ENCODE assay signal across 13 cellular contexts in the genomic region with DNA sequence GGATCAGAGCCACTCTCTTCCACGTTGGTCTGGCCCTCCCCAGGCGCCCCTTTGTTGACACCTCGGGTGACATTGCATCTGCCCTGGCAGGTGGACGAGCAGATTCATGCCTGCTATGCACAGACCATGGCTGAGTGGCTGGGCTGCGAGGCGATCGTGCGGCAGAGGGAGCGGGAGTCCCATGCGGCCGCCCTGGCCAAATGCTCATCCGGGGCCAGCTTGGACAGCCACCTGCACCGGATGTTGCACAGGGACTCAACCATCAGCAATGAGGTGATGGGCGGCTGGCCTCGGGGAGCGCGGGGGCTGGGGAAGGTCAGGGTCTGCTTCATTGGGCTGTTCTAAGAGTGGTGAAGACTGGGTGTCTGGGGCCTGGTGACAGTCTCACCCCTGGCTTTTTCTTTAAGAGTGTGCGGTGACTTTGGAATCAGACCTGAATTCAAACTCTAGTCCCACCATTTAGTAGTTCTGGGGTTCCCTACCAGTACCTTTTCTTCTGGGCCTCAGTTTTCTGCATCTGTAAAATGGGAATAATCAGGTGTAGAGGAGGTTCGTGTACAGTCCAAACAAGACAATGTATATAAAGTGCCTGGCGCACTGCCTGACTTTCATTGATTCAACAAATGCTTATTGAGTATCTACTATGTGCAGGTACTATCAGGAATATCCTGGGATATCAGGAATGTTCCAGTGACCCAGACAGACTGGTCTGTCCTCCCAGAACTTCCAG. TPM values are rescaled to one million over a fixed set of nuclear protein-coding genes. Genes with fewer than 3 reads are reported as not detected.
DNase-seq lines count a peak whose midpoint lies in the region; ATAC-seq, FAIRE-seq and TF ChIP-seq lines count a peak whose summit lies in the region.
"Had no signal": no experiment of that assay in that cellular context is flagged by ENCODE, and none has a peak within 500 bp of the region (broad histone marks: within the 10 kb centered on the region; RNA-seq: fewer than 3 reads in every experiment).

No MANE protein-coding gene starts in this region.

- H3K4me2 ChIP-seq in A549: peak overlapping the region; percentile 86
- no peak overlapping the region for H3K4me2 ChIP-seq in H9 (ENCODE audit: insufficient read depth, insufficient read length, low read length)

- no peak overlapping the region for H2BK12ac ChIP-seq in H9 (ENCODE audit: insufficient read length, low read depth, low read length)

- no peaks in the 10 kb centered on the region for H3K27me3 Mint-ChIP-seq in H9 (ENCODE audit: low read depth)

- ATAC-seq in A549 (no peak), Panc1 (no peak), pancreas (no peak)

- no peak overlapping the region for H3T11ph ChIP-seq in H9 (ENCODE audit: low read length)

- CTCF ChIA-PET in A549 (lab: Yijun Ruan, JAX) (interaction anchor here (0.6 to 1.3 kb wide), 5 partner anchors 10 to 368 kb away, joined by 3 to 4 read pairs (median 4); no protein-coding TSS in a partner anchor), Panc1 (lab: Charles Lee) (interaction anchor here (0.6 kb wide), 1 partner anchor 10 kb away, joined by 7 read pairs; no protein-coding TSS in a partner anchor)

- no peaks in the 10 kb centered on the region for H4K20me1 ChIP-seq in H9 (ENCODE audit: control insufficient read depth, insufficient read depth, insufficient read length)

- no peak overlapping the region for H3K18ac ChIP-seq in H9 (ENCODE audit: insufficient read length, low read depth, low read length)

- no peak overlapping the region for H4K91ac ChIP-seq in H9 (ENCODE audit: insufficient read length, low read depth, low read length)

- H3K27ac ChIP-seq in A549: peak overlapping the region; percentile 94 to 97
- peak overlapping the region; percentile 93 for H3K27ac ChIP-seq in Panc1 (ENCODE audit: low read length)
- peak overlapping the region; percentile 79 to 82 (median 82) for H3K27ac ChIP-seq in esophagus muscularis mucosa (replicated peaks in 1 of 4)
- H3K27ac ChIP-seq in pancreas: peak overlapping the region; percentile 67 to 92 (median 84)
- H3K27ac ChIP-seq in caudate nucleus (ENCODE audit: low read depth, low read length): no peak overlapping the region
- no peak overlapping the region for H3K27ac ChIP-seq in H9 (ENCODE audit: insufficient read length, low read depth, low read length)

- H3K56ac ChIP-seq in H9 (ENCODE audit: insufficient read length, low read depth, low read length): no peak overlapping the region

- no peak overlapping the region for H3K9ac ChIP-seq in H9 (ENCODE audit: extremely low read depth, insufficient read length, low read length)

- POLR2A ChIA-PET in A549 (lab: Yijun Ruan, JAX) (no interaction called here), Panc1 (lab: Charles Lee) (no interaction called here)

- 80% methylated on average over 10 of the region's 20 CpGs for WGBS in A549 (ENCODE audit: missing lambda C conversion rate)
- WGBS in esophagus muscularis mucosa: 91% methylated on average over 20 of the region's 20 CpGs
- WGBS in pancreas, 2 donors: 93% methylated on average over 20 of the region's 20 CpGs
- no CpG with 5 or more reads among the region's 20 CpGs for WGBS in H9 (ENCODE audit: extremely low coverage, insufficient read length, low lambda C conversion rate)

- H3K36me3 Mint-ChIP-seq in H9 (ENCODE audit: insufficient read depth in 1 of 3, low read depth in 3 of 3): peaks cover under 1 to 14% (median 12%) of the 10 kb centered on the region in 3 experiments; a peak in 5 of 7 replicates

- no peaks in the 10 kb centered on the region for H3K27me3 ChIP-seq in Panc1 (ENCODE audit: control insufficient read depth, insufficient read depth, low read length)
- no peaks in the 10 kb centered on the region for H3K27me3 ChIP-seq in esophagus muscularis mucosa
- H3K27me3 ChIP-seq in pancreas: no peaks in the 10 kb centered on the region
- H3K27me3 ChIP-seq in H9 (ENCODE audit: insufficient read depth, low read length): no peaks in the 10 kb centered on the region
- H3K27me3 ChIP-seq: suprapubic skin had no signal

- H4K8ac ChIP-seq in H9 (replicated peaks; ENCODE audit: insufficient read length, low read depth, low read length): no peak overlapping the region

- peak overlapping the region; percentile 20; the same call in 2 of the 3 replicates for H3K4me3 ChIP-seq in A549
- no peak overlapping the region for H3K4me3 ChIP-seq in Panc1 (ENCODE audit: low read depth in 2 of 2, low read length in 2 of 2)
- no peak overlapping the region for H3K4me3 ChIP-seq in esophagus muscularis mucosa
- H3K4me3 ChIP-seq in pancreas: no peak overlapping the region
- H3K4me3 ChIP-seq: suprapubic skin had no signal

- no peak overlapping the region for H2BK5ac ChIP-seq in H9 (ENCODE audit: insufficient read length, low read length)

- no peaks in the 10 kb centered on the region for H3K79me2 ChIP-seq in H9 (ENCODE audit: insufficient read depth, low read length)

- no peaks in the 10 kb centered on the region for H3K36me3 ChIP-seq in Panc1 (ENCODE audit: control insufficient read depth, insufficient read depth, low read length)
- peaks cover 0 to 7% (median 3%) of the 10 kb centered on the region in 4 donors for H3K36me3 ChIP-seq in esophagus muscularis mucosa
- H3K36me3 ChIP-seq in pancreas: no peaks in the 10 kb centered on the region
- H3K36me3 ChIP-seq: suprapubic skin had no signal

- TF ChIP-seq EP300 in A549 (IDR thresholded peaks at IDR 0.05) (no peak), esophagus muscularis mucosa (IDR thresholded peaks at IDR 0.05) (no peak)

- no peaks in the 10 kb centered on the region for H3K9me3 Mint-ChIP-seq in H9

- TF ChIP-seq RAD21 in A549 (conservative IDR thresholded peaks at IDR 0.05 in 1 of 2, IDR thresholded peaks at IDR 0.05 in 1 of 2): no peak

- TF ChIP-seq POLR2A in A549 (IDR thresholded peaks at IDR 0.05; ENCODE audit: low read length): no peak
- no peak for TF ChIP-seq POLR2A in esophagus muscularis mucosa (IDR thresholded peaks at IDR 0.05; ENCODE audit: low read depth)

- H4K5ac ChIP-seq in H9 (ENCODE audit: insufficient read length, low read depth, low read length): no peak overlapping the region

- H3K9me3 ChIP-seq in A549 (no peaks in the 10 kb centered on the region), Panc1 (ENCODE audit: control insufficient read depth, insufficient read depth, low read depth, low read length) (no peaks in the 10 kb centered on the region), esophagus muscularis mucosa (no peaks in the 10 kb centered on the region), pancreas (no peaks in the 10 kb centered on the region), H9 (ENCODE audit: control insufficient read depth, low read depth, low read length) (no peaks in the 10 kb centered on the region)
- H3K9me3 ChIP-seq: suprapubic skin had no signal

- intact Hi-C loops in Panc1 (cut with micrococcal nuclease; ENCODE audit: unreplicated experiment) (no loop called here), esophagus muscularis mucosa (cut with DNase I) (no loop called here), pancreas (cut with DNase I) (no loop called here)

- H3K4me1 Mint-ChIP-seq in H9: peaks cover 14 to 18% of the 10 kb centered on the region in 2 experiments

- H2AK5ac ChIP-seq in H9 (ENCODE audit: insufficient read length, low read length): no peak overlapping the region

- FAIRE-seq in A549 (lab: Jason Lieb, UNC) (no peak), pancreas (lab: Jason Lieb, UNC) (no peak)

- TF ChIP-seq CTCF in A549 (IDR thresholded peaks at IDR 0.05) (no peak), Panc1 (IDR thresholded peaks at IDR 0.05) (no peak), esophagus muscularis mucosa (IDR thresholded peaks at IDR 0.05) (no peak), pancreas (IDR thresholded peaks at IDR 0.05) (no peak), H9 (conservative IDR thresholded peaks at IDR 0.05) (no peak)

- no peak overlapping the region for H2BK120ac ChIP-seq in H9 (ENCODE audit: low read depth, low read length, poor library complexity, severe bottlenecking)

- no peak overlapping the region; the same call in 1 of the 2 replicates for H3K14ac ChIP-seq in H9 (ENCODE audit: insufficient read depth, low read length)

- BruUV-seq in Panc1 (replicated peaks; lab: Mats Ljungman, UMichigan): no TSS peak

- peaks cover 29% of the 10 kb centered on the region for H3K4me1 ChIP-seq in A549
- H3K4me1 ChIP-seq in Panc1 (ENCODE audit: control insufficient read depth, insufficient read depth, low read length): peaks cover 29% of the 10 kb centered on the region
- H3K4me1 ChIP-seq in esophagus muscularis mucosa: peaks cover 13 to 22% (median 19%) of the 10 kb centered on the region in 4 donors
- H3K4me1 ChIP-seq in pancreas: peaks cover 9 to 16% (median 16%) of the 10 kb centered on the region in 3 donors
- peaks cover 4% of the 10 kb centered on the region; the same call in 1 of the 2 replicates for H3K4me1 ChIP-seq in H9 (ENCODE audit: insufficient read depth, low read length)

- H2BK20ac ChIP-seq in H9 (ENCODE audit: low read depth, low read length, poor library complexity, severe bottlenecking): no peak overlapping the region

- in situ Hi-C loops in Panc1 (cut with HindIII; ENCODE audit: low pct_unique_long_range_greater_than_20kb, low sequenced_read_pairs): no loop called here

- H3K23ac ChIP-seq in H9 (ENCODE audit: insufficient read length, low read depth, low read length): no peak overlapping the region

- H3K23me2 ChIP-seq in H9 (ENCODE audit: insufficient read length, low read depth, low read length, poor library complexity, severe bottlenecking): no peaks in the 10 kb centered on the region

- H2BK15ac ChIP-seq in H9 (ENCODE audit: low read depth, low read length): no peak overlapping the region

- H3K4ac ChIP-seq in H9 (ENCODE audit: low read depth, low read length): no peak overlapping the region

- no peak overlapping the region for H3K4me3 Mint-ChIP-seq in H9

- no peak overlapping the region for H2AFZ ChIP-seq in H9 (ENCODE audit: low read length)

- no peak for DNase-seq in A549 (ENCODE audit: low read depth in 1 of 2, low spot score in 1 of 2)
- no peak for DNase-seq in Panc1 (ENCODE audit: low read depth, low spot score)
- no peak for DNase-seq in esophagus muscularis mucosa (ENCODE audit: extremely low spot score)
- peak in 5 of 6 donors; percentile 20 to 72 (median 46) for DNase-seq in pancreas
- DNase-seq in CD1c-positive myeloid dendritic cell (ENCODE audit: extremely low spot score): no peak
- DNase-seq in caudate nucleus (lab: John Stamatoyannopoulos, UW): no peak
- no peak for DNase-seq in H9
- DNase-seq in NCI-H2081 (lab: John Stamatoyannopoulos, UW): no peak
- DNase-seq: activated CD4-positive, CD25-positive, alpha-beta regulatory T cell; activated naive CD4-positive, alpha-beta T cell treated with anti-CD3 and anti-CD28 coated beads, Interleukin-2, amount 50 U/mL, for 16 hours; central memory CD4-positive, alpha-beta T cell had no signal

- no peak overlapping the region for H3K27ac Mint-ChIP-seq in H9

- H3K79me1 ChIP-seq in H9 (ENCODE audit: insufficient read depth, low read depth, low read length, poor library complexity, severe bottlenecking): no peaks in the 10 kb centered on the region

RNA-seq across cellular contexts. Expression of a gene that starts 53.0 kb away (rescaled TPM):
- polyA plus RNA-seq in A549 (2011; rRNA removed) (not detected in 2 replicates), A549 (2017; fragmentation: RNase III; extraction: RNeasy Plus Mini Kit Qiagen cat#74134 plus additional on column Dnase treatment) (not detected in 3 replicates), pancreas (not detected)
- not detected in 2 replicates for polyA plus RNA-seq in A549 (2012; cell fraction: cytosol; rRNA removed)
- not detected in 2 replicates for polyA plus RNA-seq in A549 (2012; cell fraction: nucleus; rRNA removed)
- not detected in 2 replicates for polyA minus RNA-seq in A549 (2011; rRNA and poly(A)+ RNA removed)
- total RNA-seq in Panc1 (2021; ENCODE audit: unreplicated experiment) (not detected), esophagus muscularis mucosa (not detected), pancreas (not detected), H9 (2021) (not detected in 2 replicates)
- not detected for polyA plus RNA-seq in Panc1 (2012; ENCODE audit: insufficient read length)
- total RNA-seq: epithelial cell of proximal tubule had no signal

RNA-seq across cellular contexts. Expression of a gene that starts 59.0 kb away (rescaled TPM):
- polyA plus RNA-seq in A549 (2011; rRNA removed) (7.9 and 8.8 TPM in 2 replicates), A549 (2017; fragmentation: RNase III; extraction: RNeasy Plus Mini Kit Qiagen cat#74134 plus additional on column Dnase treatment) (5.0 to 5.6 TPM (median 5.3 TPM) in 3 replicates), pancreas (10 to 100 TPM in 1 of 2 donors, 1 to 10 TPM in 1; 8.3 to 12.8 TPM)
- polyA plus RNA-seq in A549 (2012; cell fraction: cytosol; rRNA removed): 2.3 and 2.7 TPM in 2 replicates
- polyA plus RNA-seq in A549 (2012; cell fraction: nucleus; rRNA removed): 4.4 and 6.0 TPM in 2 replicates
- 14.6 and 15.6 TPM in 2 replicates for polyA minus RNA-seq in A549 (2011; rRNA and poly(A)+ RNA removed)
- total RNA-seq in Panc1 (2021; ENCODE audit: unreplicated experiment) (48.1 TPM), esophagus muscularis mucosa (10 to 100 TPM; 14.2 to 34.2 (median 22.6) TPM), pancreas (10 to 100 TPM; 17.5 to 28.8 (median 20.4) TPM), H9 (2021) (20.7 and 22.6 TPM in 2 replicates)
- polyA plus RNA-seq in Panc1 (2012; ENCODE audit: insufficient read length): 21.9 TPM

Comparison
In these comparisons a context has a peak if more than half of its experiments do, and no peak if none do; other contexts are left out.
1. DNase-seq: peak in pancreas (5 of 6); none in A549 (0 of 2), Panc1 (single experiment), esophagus muscularis mucosa (single experiment), CD1c-positive myeloid dendritic cell (single experiment), caudate nucleus (0 of 61), H9 (single experiment) and NCI-H2081 (0 of 2).
2. H3K27ac ChIP-seq: peak in A549 (2 of 2), Panc1 (single experiment), esophagus muscularis mucosa (4 of 4) and pancreas (4 of 4); none in caudate nucleus (single experiment) and H9 (single experiment).